17 cellular contexts compared by ENCODE assay signal in the genomic region with DNA sequence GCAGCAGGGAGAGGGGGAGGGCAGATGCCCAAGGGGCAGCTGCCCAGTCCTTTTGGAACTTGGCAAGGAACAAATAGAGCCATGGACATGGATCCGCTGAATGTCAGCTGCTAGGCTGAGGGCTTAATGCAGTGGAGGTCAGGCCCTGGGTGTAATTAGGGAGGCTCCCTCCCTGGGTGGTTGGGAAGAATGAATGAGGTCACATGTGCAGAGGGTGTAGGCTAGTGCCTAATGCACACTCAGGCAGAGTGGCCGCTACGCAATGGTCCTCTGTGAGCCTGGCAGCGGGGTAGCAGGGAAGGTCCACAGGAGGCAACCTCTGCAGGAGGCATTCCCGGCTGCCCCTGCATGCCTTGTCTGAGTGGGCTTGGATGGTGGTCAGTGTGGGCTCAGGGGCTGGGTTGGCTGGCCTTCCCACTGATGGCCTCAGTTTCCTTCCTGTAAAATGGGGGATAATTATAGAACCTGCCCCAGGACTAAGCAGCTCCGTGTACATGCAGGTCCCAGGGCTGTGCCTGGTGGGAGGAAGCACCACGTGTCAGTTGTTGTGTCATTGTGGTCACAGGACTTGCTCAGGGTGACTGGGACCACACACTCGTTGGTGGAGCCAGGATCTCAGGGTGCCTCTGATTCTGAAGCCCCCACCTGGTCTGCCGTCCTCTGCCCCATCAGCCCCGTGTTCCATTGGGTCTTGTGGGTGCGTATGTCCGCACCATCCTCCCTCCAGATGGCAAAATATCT.
A peak's percentile ranks its signal among the peaks of the same experiment; 100 is the strongest.
DNase-seq lines count a peak whose midpoint lies in the region; ATAC-seq, FAIRE-seq and TF ChIP-seq lines count a peak whose summit lies in the region.
"Had no signal": no experiment of that assay in that cellular context is flagged by ENCODE, and none has a peak within 500 bp of the region (broad histone marks: within the 10 kb centered on the region; RNA-seq: fewer than 3 reads in every experiment).

No MANE protein-coding gene starts in this region.

- ATAC-seq in heart left ventricle = peak; percentile 40 to 71 (median 70)
- ATAC-seq in stimulated activated naive CD8-positive, alpha-beta T cell treated with anti-CD3 and anti-CD28 coated beads, Interleukin-15, amount 100 ng/mL, for 72 hours = no peak
- ATAC-seq: HepG2; stimulated activated naive B cell treated with anti-CD40 and anti-IgM and Interleukin-4, amounts not matched to agents 10 μg/mL and 1 μg/mL and 100 μg/mL, for 72 hours had no signal

- DNase-seq in CD14-positive monocyte (ENCODE audit: low spot score) = no peak
- peak; percentile 38 for DNase-seq in NCI-H69 (lab: John Stamatoyannopoulos, UW)
- no peak for DNase-seq in heart left ventricle
- peak; percentile 86 for DNase-seq in osteoblast (ENCODE audit: insufficient read length, low spot score, missing footprints)
- DNase-seq in stimulated activated naive CD8-positive, alpha-beta T cell treated with anti-CD3 and anti-CD28 coated beads, Interleukin-15, amount 100 ng/mL, for 72 hours = no peak
- DNase-seq in suprapubic skin (ENCODE audit: low spot score in 2 of 2) = no peak
- DNase-seq in stimulated activated CD4-positive, alpha-beta T cell treated with anti-CD3 and anti-CD28 coated beads, Interleukin-4, amount 100 ng/mL, for 24 hours = no peak
- DNase-seq in GM12891 (ENCODE audit: insufficient read length, low spot score) = no peak
- DNase-seq: activated CD4-positive, alpha-beta T cell treated with anti-CD3 and anti-CD28 coated beads for 48 hours; DMS 273 treated with DMSO at 0.1 percent for 48 hours; NCI-H1048; stimulated activated naive B cell treated with anti-CD40 and anti-IgM and Interleukin-4, amounts not matched to agents 10 μg/mL and 1 μg/mL and 100 μg/mL, for 72 hours had no signal

- intact Hi-C loops in CD14-positive monocyte (cut with micrococcal nuclease) = no loop called here
- intact Hi-C loops in heart left ventricle (cut with DNase I) = loop anchor here in 2 of 10 donors (5.0 kb wide), 2 partner anchors 159 to 234 kb away; no protein-coding TSS in a partner anchor

- H3K27me3 ChIP-seq in heart left ventricle (no peaks in the 10 kb centered on the region), osteoblast (ENCODE audit: insufficient read depth, low read length) (no peaks in the 10 kb centered on the region), suprapubic skin (no peaks in the 10 kb centered on the region)
- H3K27me3 ChIP-seq: breast epithelium, vagina had no signal

- TF ChIP-seq CTCF in CD14-positive monocyte (IDR thresholded peaks at IDR 0.05) (no peak), heart left ventricle (IDR thresholded peaks at IDR 0.05) (no peak), osteoblast (IDR thresholded peaks at IDR 0.05; ENCODE audit: extremely low read depth, low read depth, low read length) (no peak), suprapubic skin (IDR thresholded peaks at IDR 0.05) (no peak)

- no peak for FAIRE-seq in GM12891 (lab: Jason Lieb, UNC)
- FAIRE-seq: HepG2 had no signal

- H3K9me3 ChIP-seq in heart left ventricle (no peaks in the 10 kb centered on the region), osteoblast (ENCODE audit: low read depth, low read length) (no peaks in the 10 kb centered on the region), suprapubic skin (no peaks in the 10 kb centered on the region)
- H3K9me3 ChIP-seq: breast epithelium, vagina had no signal

- H3K4me1 ChIP-seq in heart left ventricle (peaks cover 0 to 45% (median 19%) of the 10 kb centered on the region in 12 donors), osteoblast (ENCODE audit: insufficient read depth, low read length) (no peaks in the 10 kb centered on the region), suprapubic skin (no peaks in the 10 kb centered on the region)
- H3K4me1 ChIP-seq: breast epithelium had no signal

- H3K36me3 ChIP-seq in heart left ventricle (peaks cover 0 to 32% (median 16%) of the 10 kb centered on the region in 9 donors), osteoblast (ENCODE audit: insufficient read depth, low read length) (no peaks in the 10 kb centered on the region), suprapubic skin (peaks cover 16% of the 10 kb centered on the region)
- H3K36me3 ChIP-seq: breast epithelium, vagina had no signal

- H3K27me3 Mint-ChIP-seq in CD14-positive monocyte (ENCODE audit: low read depth in 3 of 3) = peaks cover 1 to 15% (median 9%) of the 10 kb centered on the region in 3 donors
- H3K27me3 Mint-ChIP-seq in stimulated activated naive CD8-positive, alpha-beta T cell treated with anti-CD3 and anti-CD28 coated beads, Interleukin-15, amount 100 ng/mL, for 72 hours = peaks cover 8% of the 10 kb centered on the region

- no peak for TF ChIP-seq EP300 in suprapubic skin (IDR thresholded peaks at IDR 0.05)

- H3K4me1 Mint-ChIP-seq in CD14-positive monocyte = peaks cover 47% of the 10 kb centered on the region
- H3K4me1 Mint-ChIP-seq in stimulated activated naive CD8-positive, alpha-beta T cell treated with anti-CD3 and anti-CD28 coated beads, Interleukin-15, amount 100 ng/mL, for 72 hours = peaks cover 4% of the 10 kb centered on the region
- H3K4me1 Mint-ChIP-seq: activated naive CD4-positive, alpha-beta T cell treated with anti-CD3 and anti-CD28 coated beads, Interleukin-2, amount 50 U/mL, for 24 hours; stimulated activated naive B cell treated with anti-CD40 and anti-IgM and Interleukin-4, amounts not matched to agents 10 μg/mL and 1 μg/mL and 100 μg/mL, for 72 hours had no signal

- H3K27ac Mint-ChIP-seq in CD14-positive monocyte = peak overlapping the region; percentile 51 to 92 (median 82)
- no peak overlapping the region for H3K27ac Mint-ChIP-seq in stimulated activated naive CD8-positive, alpha-beta T cell treated with anti-CD3 and anti-CD28 coated beads, Interleukin-15, amount 100 ng/mL, for 72 hours
- H3K27ac Mint-ChIP-seq: activated naive CD4-positive, alpha-beta T cell treated with anti-CD3 and anti-CD28 coated beads, Interleukin-2, amount 50 U/mL, for 24 hours; stimulated activated naive B cell treated with anti-CD40 and anti-IgM and Interleukin-4, amounts not matched to agents 10 μg/mL and 1 μg/mL and 100 μg/mL, for 72 hours; T-helper 2 cell treated with Interferon-gamma antibody and Interleukin-4, amounts not matched to agents 5 μg/mL and 100 μg/mL, for 36 hours had no signal

- no peak overlapping the region for H3K4me2 ChIP-seq in osteoblast (ENCODE audit: insufficient read depth, low read length)

- H3K4me3 ChIP-seq in heart left ventricle = no peak overlapping the region
- H3K4me3 ChIP-seq in osteoblast (ENCODE audit: insufficient read depth, low read length) = no peak overlapping the region
- H3K4me3 ChIP-seq in suprapubic skin = no peak overlapping the region
- H3K4me3 ChIP-seq: breast epithelium, vagina had no signal

- WGBS in heart left ventricle, 4 donors = 65 to 70% (median 67%) methylated on average over 11 to 12 of the region's 12 CpGs
- 74% methylated on average over 10 of the region's 12 CpGs for WGBS in suprapubic skin

- H3K27ac ChIP-seq in heart left ventricle (no peak overlapping the region), osteoblast (ENCODE audit: low read depth, low read length) (no peak overlapping the region), suprapubic skin (no peak overlapping the region)
- H3K27ac ChIP-seq: breast epithelium, vagina had no signal

- TF ChIP-seq POLR2A in heart left ventricle (IDR thresholded peaks at IDR 0.05) (no peak), suprapubic skin (IDR thresholded peaks at IDR 0.05) (no peak), GM12891 (IDR thresholded peaks at IDR 0.05; ENCODE audit: low read depth, low read length) (no peak)

- H3K4me3 Mint-ChIP-seq in CD14-positive monocyte = no peak overlapping the region
- no peak overlapping the region for H3K4me3 Mint-ChIP-seq in stimulated activated naive CD8-positive, alpha-beta T cell treated with anti-CD3 and anti-CD28 coated beads, Interleukin-15, amount 100 ng/mL, for 72 hours
- H3K4me3 Mint-ChIP-seq: activated naive CD4-positive, alpha-beta T cell treated with anti-CD3 and anti-CD28 coated beads, Interleukin-2, amount 50 U/mL, for 24 hours; stimulated activated naive B cell treated with anti-CD40 and anti-IgM and Interleukin-4, amounts not matched to agents 10 μg/mL and 1 μg/mL and 100 μg/mL, for 72 hours; T-helper 2 cell treated with Interferon-gamma antibody and Interleukin-4, amounts not matched to agents 5 μg/mL and 100 μg/mL, for 36 hours had no signal

- peaks cover 49% of the 10 kb centered on the region for H4K20me1 ChIP-seq in osteoblast (ENCODE audit: insufficient read depth, low read length)

- no peak overlapping the region for H2AFZ ChIP-seq in osteoblast (ENCODE audit: low read length)

- no peaks in the 10 kb centered on the region for H3K79me2 ChIP-seq in osteoblast (ENCODE audit: insufficient read depth, low read length)

- peaks cover 0 to 2% (median 0%) of the 10 kb centered on the region in 7 donors for H3K9me3 Mint-ChIP-seq in CD14-positive monocyte
- peaks cover 0 to 11% of the 10 kb centered on the region in 2 donors for H3K9me3 Mint-ChIP-seq in stimulated activated naive CD8-positive, alpha-beta T cell treated with anti-CD3 and anti-CD28 coated beads, Interleukin-15, amount 100 ng/mL, for 72 hours
- H3K9me3 Mint-ChIP-seq: activated naive CD4-positive, alpha-beta T cell treated with anti-CD3 and anti-CD28 coated beads, Interleukin-2, amount 50 U/mL, for 24 hours; T-helper 2 cell treated with Interferon-gamma antibody and Interleukin-4, amounts not matched to agents 5 μg/mL and 100 μg/mL, for 36 hours had no signal

- peaks cover 61 to 87% of the 10 kb centered on the region in 2 donors for H3K36me3 Mint-ChIP-seq in CD14-positive monocyte
- H3K36me3 Mint-ChIP-seq: activated naive CD4-positive, alpha-beta T cell treated with anti-CD3 and anti-CD28 coated beads, Interleukin-2, amount 50 U/mL, for 24 hours; stimulated activated naive B cell treated with anti-CD40 and anti-IgM and Interleukin-4, amounts not matched to agents 10 μg/mL and 1 μg/mL and 100 μg/mL, for 72 hours had no signal

TF ChIP-seq in GM12891, 5 proteins besides CTCF, POLR2A, EP300 and RAD21:
- TF ChIP-seq POU2F2 (IDR thresholded peaks at IDR 0.05; ENCODE audit: low read depth, low read length) = no peak
- no peak for TF ChIP-seq TAF1 (IDR thresholded peaks at IDR 0.05; ENCODE audit: low read depth, low read length)
- no peak for TF ChIP-seq POLR2AphosphoS5 (IDR thresholded peaks at IDR 0.05; ENCODE audit: low read depth, low read length)

Comparison
In these comparisons a context has a peak if more than half of its experiments do, and no peak if none do; other contexts are left out.
1. DNase-seq: peak in NCI-H69 (single experiment) and osteoblast (single experiment); none in CD14-positive monocyte (single experiment), heart left ventricle (0 of 5), stimulated activated naive CD8-positive, alpha-beta T cell treated with anti-CD3 and anti-CD28 coated beads, Interleukin-15, amount 100 ng/mL, for 72 hours (0 of 2), suprapubic skin (0 of 2), stimulated activated CD4-positive, alpha-beta T cell treated with anti-CD3 and anti-CD28 coated beads, Interleukin-4, amount 100 ng/mL, for 24 hours (single experiment) and GM12891 (single experiment).
2. H3K27ac Mint-ChIP-seq: peak in CD14-positive monocyte (7 of 7); none in stimulated activated naive CD8-positive, alpha-beta T cell treated with anti-CD3 and anti-CD28 coated beads, Interleukin-15, amount 100 ng/mL, for 72 hours (0 of 2).